ENCODE assay signal across 8 cellular contexts in the genomic region with DNA sequence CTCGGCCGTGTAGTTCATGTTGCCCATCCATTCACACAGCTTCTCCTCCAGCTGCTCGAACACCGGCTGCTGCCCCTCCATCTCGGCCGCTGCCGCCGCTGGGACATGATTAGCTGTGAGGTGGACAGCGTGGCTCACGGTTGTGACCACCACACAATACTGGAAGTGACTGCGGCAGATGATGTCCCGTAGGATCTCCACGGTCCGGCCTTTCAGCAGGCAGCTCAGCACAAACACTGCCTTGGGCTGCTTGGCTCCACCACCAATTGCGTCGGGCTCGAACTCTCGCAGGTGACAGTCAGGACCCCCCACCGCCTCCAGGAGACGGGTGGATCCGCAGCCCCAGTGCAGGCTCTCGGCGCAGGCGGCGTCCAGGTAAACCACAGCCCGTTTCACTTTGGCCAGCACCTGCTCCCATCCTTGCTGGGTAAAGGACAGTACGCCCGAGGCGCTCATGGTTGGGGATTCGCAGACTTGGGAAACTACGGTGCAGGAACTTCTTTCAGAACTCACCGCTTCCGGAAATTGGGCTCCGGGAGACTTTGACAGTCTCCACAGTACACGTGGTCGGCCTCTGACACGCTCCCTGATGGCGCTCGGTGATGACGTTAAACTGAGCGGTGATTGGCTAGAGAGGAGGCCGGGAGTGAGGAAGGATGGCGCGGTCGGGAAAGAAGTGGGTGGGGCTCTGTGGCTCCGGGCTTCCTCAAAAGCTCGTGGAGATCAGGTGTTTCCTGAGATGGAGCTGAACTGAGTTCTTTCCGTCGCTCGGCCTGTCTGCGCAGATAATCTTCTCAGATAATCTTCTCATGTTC. TPM values are rescaled to one million over a fixed set of nuclear protein-coding genes. Genes with fewer than 3 reads are reported as not detected.
A peak's percentile ranks its signal among the peaks of the same experiment; 100 is the strongest.
DNase-seq lines count a peak whose midpoint lies in the region; ATAC-seq, FAIRE-seq and TF ChIP-seq lines count a peak whose summit lies in the region.

A gene (minus strand): TSS at position 576 of the 815 bp plus-strand sequence.

- peaks cover 3% of the 10 kb centered on the region for H3K36me3 Mint-ChIP-seq in T-cell
- no peaks in the 10 kb centered on the region for H3K36me3 Mint-ChIP-seq in type B pancreatic cell

- H3K4me3 ChIP-seq in adrenal gland (peak within 1 kb of the TSS; percentile 76 to 89 (median 84)), heart left ventricle (peak within 1 kb of the TSS; percentile 60 to 99 (median 88))

- no peaks in the 10 kb centered on the region for H3K27me3 ChIP-seq in adrenal gland
- H3K27me3 ChIP-seq in heart left ventricle, result peaks cover 0 to 11% (median 0%) of the 10 kb centered on the region in 9 donors

- POLR2A ChIA-PET in T-cell (lab: Charles Lee), result interaction anchor here (0.6 to 1.2 kb wide), 4 partner anchors 9 to 16 kb away, joined by 3 to 4 read pairs (median 3); a partner anchor contains a TSS

- CTCF ChIA-PET in T-cell (lab: Charles Lee), result interaction anchor here in 1 of 2 donors (0.6 to 1.3 kb wide), 5 partner anchors 11 to 708 kb away, joined by 3 to 4 read pairs (median 3); no protein-coding TSS in a partner anchor

- H3K27ac ChIP-seq in adrenal gland (peak within 1 kb of the TSS in 3 of 5 donors; percentile 6 to 71 (median 59)), heart left ventricle (peak within 1 kb of the TSS in 11 of 12 donors; percentile 24 to 84 (median 53))

- TF ChIP-seq CTCF in adrenal gland (IDR thresholded peaks at IDR 0.05) (no peak), heart left ventricle (IDR thresholded peaks at IDR 0.05) (no peak), type B pancreatic cell (conservative IDR thresholded peaks at IDR 0.05) (no peak)

- H3K27me3 Mint-ChIP-seq in T-cell (peaks cover 5 to 9% of the 10 kb centered on the region in 2 donors), type B pancreatic cell (peaks cover 32% of the 10 kb centered on the region)

- peaks cover 54 to 57% (median 56%) of the 10 kb centered on the region in 3 donors for H3K4me1 Mint-ChIP-seq in T-cell
- H3K4me1 Mint-ChIP-seq in type B pancreatic cell (ENCODE audit: unreplicated experiment), result peaks cover 28% of the 10 kb centered on the region

- intact Hi-C loops in adrenal gland (cut with DNase I) (no loop called here), heart left ventricle (cut with DNase I) (loop anchor here in 2 of 10 donors (1.0 to 10.0 kb wide), 2 partner anchors 12 to 351 kb away; a partner anchor contains a TSS)

- ATAC-seq in HG02840 (IDR thresholded peaks at IDR 0.05; ENCODE audit: low FRiP score, unreplicated experiment) (peak; percentile 98), T-cell (replicated peaks in 1 of 4) (peak; percentile 96 to 98 (median 98)), heart left ventricle (peak; percentile 100)

- peak; percentile 83 for TF ChIP-seq POLR2A in GM12891 (IDR thresholded peaks at IDR 0.05; ENCODE audit: low read depth, low read length)
- TF ChIP-seq POLR2A in adrenal gland (IDR thresholded peaks at IDR 0.05), result peak in 1 of 2 donors; percentile 23
- TF ChIP-seq POLR2A in heart left ventricle (IDR thresholded peaks at IDR 0.05), result peak in 1 of 2 donors; percentile 46

- peaks cover 11 to 39% of the 10 kb centered on the region in 2 donors for H3K4me1 ChIP-seq in adrenal gland (replicated peaks in 1 of 2)
- H3K4me1 ChIP-seq in heart left ventricle, result peaks cover 0 to 47% (median 18%) of the 10 kb centered on the region in 12 donors

- H3K4me3 Mint-ChIP-seq in T-cell (peak within 1 kb of the TSS; percentile 95 to 97 (median 96)), type B pancreatic cell (peak within 1 kb of the TSS; percentile 96)

- H3K27ac Mint-ChIP-seq in T-cell (peak within 1 kb of the TSS; percentile 94 to 99), type B pancreatic cell (peak within 1 kb of the TSS; percentile 89)

- H3K9me3 Mint-ChIP-seq in T-cell (no peaks in the 10 kb centered on the region), type B pancreatic cell (no peaks in the 10 kb centered on the region)

- H3K36me3 ChIP-seq in adrenal gland (replicated peaks in 1 of 2) (no peaks in the 10 kb centered on the region), heart left ventricle (peaks cover 0 to 8% (median 0%) of the 10 kb centered on the region in 9 donors)

- H3K9me3 ChIP-seq in adrenal gland (replicated peaks in 1 of 3), result no peaks in the 10 kb centered on the region
- H3K9me3 ChIP-seq in heart left ventricle, result no peaks in the 10 kb centered on the region

- WGBS in adrenal gland, 4 donors, result 0 to 1% (median 0%) methylated on average over 23 to 51 of the region's 51 CpGs
- WGBS in heart left ventricle, 4 donors, result 0 to 1% (median 0%) methylated on average over 42 to 51 of the region's 51 CpGs

- FAIRE-seq in GM12891 (lab: Jason Lieb, UNC), result peak; percentile 94

- DNase-seq in GM12891 (ENCODE audit: insufficient read length, low spot score) (peak; percentile 77), NCI-H1436 treated with DMSO at 0.1 percent for 48 hours (lab: John Stamatoyannopoulos, UW) (peak; percentile 84), T-cell (peak; percentile 91 to 97 (median 94)), adrenal gland (peak; percentile 98 to 100 (median 98)), heart left ventricle (peak; percentile 96 to 98 (median 98)), pons (ENCODE audit: low spot score) (peak; percentile 99), type B pancreatic cell (ENCODE audit: extremely low spot score, unreplicated experiment) (peak; percentile 97)

TF ChIP-seq in GM12891, 5 proteins besides CTCF, POLR2A, EP300 and RAD21:
- TF ChIP-seq POU2F2 (IDR thresholded peaks at IDR 0.05; ENCODE audit: low read depth, low read length) (peak; percentile 70; the same call in 1 of the 2 replicates), SPI1 (IDR thresholded peaks at IDR 0.05; ENCODE audit: low read depth, low read length) (peak; percentile 79), POLR2AphosphoS5 (IDR thresholded peaks at IDR 0.05; ENCODE audit: low read depth, low read length) (peak; percentile 84), PAX5 (IDR thresholded peaks at IDR 0.05; ENCODE audit: insufficient read depth, low read length, severe bottlenecking) (no peak), TAF1 (IDR thresholded peaks at IDR 0.05; ENCODE audit: low read depth, low read length) (peak; percentile 69; the same call in 1 of the 2 replicates)

RNA-seq across cellular contexts. Expression of the gene that starts here (rescaled TPM):
- 11.3 TPM for polyA plus RNA-seq in GM12891 (2012; ENCODE audit: low read depth, missing spikeins)
- total RNA-seq in T-cell, result 10 to 100 TPM; 19.0 to 28.9 (median 21.8) TPM
- 10 to 100 TPM; 18.3 to 34.9 (median 29.0) TPM for total RNA-seq in adrenal gland
- 10 to 100 TPM in 1 of 3 donors, 1 to 10 TPM in 2; 5.2 to 25.9 (median 5.8) TPM for polyA plus RNA-seq in adrenal gland
- total RNA-seq in heart left ventricle, result 10 to 100 TPM in 5 of 9 donors, 1 to 10 TPM in 4; 6.5 to 14.0 (median 10.8) TPM
- polyA plus RNA-seq in heart left ventricle, result 1 to 10 TPM; 3.7 to 9.4 TPM
- 11.2 and 12.3 TPM in 2 replicates for total RNA-seq in type B pancreatic cell (ENCODE audit: low replicate concordance)

Comparison
In these comparisons a context has a peak if more than half of its experiments do, and no peak if none do; other contexts are left out.
1. Peak in every context shown above with its lines: DNase-seq, ATAC-seq, H3K4me3 ChIP-seq and H3K27ac ChIP-seq.